In the genomic region with DNA sequence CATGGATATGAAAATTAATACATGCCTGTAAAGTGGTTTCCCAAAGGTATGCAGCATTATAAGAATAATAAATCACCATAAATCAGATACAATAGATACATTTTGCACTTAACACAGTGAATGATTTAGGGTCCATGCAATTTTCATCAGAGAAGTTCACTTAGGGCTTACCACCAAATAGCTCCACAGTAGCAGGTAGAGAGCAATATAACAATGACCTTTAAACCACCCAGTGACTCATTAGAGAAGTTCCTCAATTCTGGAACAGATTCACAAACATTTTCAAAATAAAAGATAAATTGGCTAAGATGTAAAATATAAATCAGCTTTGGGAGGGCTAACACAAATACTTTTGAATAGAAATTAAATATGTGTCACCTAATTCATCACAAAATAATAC, we compare ENCODE assay signal across 25 cellular contexts.
"Had no signal": no experiment of that assay in that cellular context is flagged by ENCODE, and none has a peak within 500 bp of the region (broad histone marks: within the 10 kb centered on the region; RNA-seq: fewer than 3 reads in every experiment).

No MANE protein-coding gene starts in this region.

- H3K9me3 Mint-ChIP-seq: mesothelial cell of epicardium; natural killer cell treated with Interleukin-12 subunit alpha and Interleukin-12 subunit beta and Interleukin-15 and Interleukin-18, amount 100 ng/mL, for 72 hours; stimulated activated memory B cell treated with anti-CD40 and anti-IgM and Interleukin-4, amounts not matched to agents 10 μg/mL and 1 μg/mL and 100 μg/mL, for 72 hours; stimulated activated naive CD8-positive, alpha-beta T cell treated with anti-CD3 and anti-CD28 coated beads, Interleukin-15, amount 100 ng/mL, for 72 hours; type B pancreatic cell had no signal

- H3K9me3 ChIP-seq: left ventricle myocardium inferior, ovary, spleen, tibial nerve, uterus had no signal

- H3K4me1 Mint-ChIP-seq: immature natural killer cell; naive thymus-derived CD4-positive, alpha-beta T cell; stimulated activated memory B cell treated with anti-CD40 and anti-IgM and Interleukin-4, amounts not matched to agents 10 μg/mL and 1 μg/mL and 100 μg/mL, for 72 hours; stimulated activated naive CD8-positive, alpha-beta T cell treated with anti-CD3 and anti-CD28 coated beads, Interleukin-15, amount 100 ng/mL, for 72 hours had no signal

- H3K27ac ChIP-seq: left ventricle myocardium inferior, ovary, skin epidermis, spleen, tibial nerve, uterus had no signal

- DNase-seq: hypothalamus; immature natural killer cell; kidney; left ventricle myocardium inferior; mesendoderm; naive thymus-derived CD4-positive, alpha-beta T cell; nucleus accumbens; ovary; retina; right cardiac atrium; spleen; stimulated activated CD4-positive, alpha-beta T cell treated with anti-CD3 and anti-CD28 coated beads, Interleukin-4, amount 100 ng/mL, for 24 hours; stimulated activated naive CD4-positive, alpha-beta T cell treated with Interleukin-2 at 50 U/mL for 16 hours; stimulated activated naive CD8-positive, alpha-beta T cell treated with anti-CD3 and anti-CD28 coated beads, Interleukin-15, amount 100 ng/mL, for 72 hours; substantia nigra; uterus had no signal

- H3K4me3 Mint-ChIP-seq: immature natural killer cell; mesothelial cell of epicardium; naive thymus-derived CD4-positive, alpha-beta T cell; natural killer cell treated with Interleukin-12 subunit alpha and Interleukin-12 subunit beta and Interleukin-15 and Interleukin-18, amount 100 ng/mL, for 72 hours; stimulated activated memory B cell treated with anti-CD40 and anti-IgM and Interleukin-4, amounts not matched to agents 10 μg/mL and 1 μg/mL and 100 μg/mL, for 72 hours; stimulated activated naive CD8-positive, alpha-beta T cell treated with anti-CD3 and anti-CD28 coated beads, Interleukin-15, amount 100 ng/mL, for 72 hours; type B pancreatic cell had no signal

- ATAC-seq: naive thymus-derived CD4-positive, alpha-beta T cell; natural killer cell treated with Interleukin-12 subunit alpha and Interleukin-12 subunit beta and Interleukin-15 and Interleukin-18, amount 100 ng/mL, for 72 hours; right cardiac atrium; sciatic nerve; stimulated activated memory B cell treated with anti-CD40 and anti-IgM and Interleukin-4, amounts not matched to agents 10 μg/mL and 1 μg/mL and 100 μg/mL, for 72 hours; stimulated activated naive CD8-positive, alpha-beta T cell treated with anti-CD3 and anti-CD28 coated beads, Interleukin-15, amount 100 ng/mL, for 72 hours had no signal

- FAIRE-seq: kidney had no signal

- H3K27me3 ChIP-seq: ovary, spleen, tibial nerve, uterus had no signal

- H3K27me3 Mint-ChIP-seq: natural killer cell treated with Interleukin-12 subunit alpha and Interleukin-12 subunit beta and Interleukin-15 and Interleukin-18, amount 100 ng/mL, for 72 hours; progenitor cell of endocrine pancreas; stimulated activated memory B cell treated with anti-CD40 and anti-IgM and Interleukin-4, amounts not matched to agents 10 μg/mL and 1 μg/mL and 100 μg/mL, for 72 hours; stimulated activated naive CD8-positive, alpha-beta T cell treated with anti-CD3 and anti-CD28 coated beads, Interleukin-15, amount 100 ng/mL, for 72 hours; type B pancreatic cell had no signal

- H3K4me3 ChIP-seq: left ventricle myocardium inferior, lung, ovary, skin epidermis, spleen, tibial nerve, uterus had no signal

- H3K4me1 ChIP-seq: left ventricle myocardium inferior, spleen, tibial nerve, uterus had no signal

- H3K36me3 ChIP-seq: left ventricle myocardium inferior, ovary, spleen, tibial nerve, uterus had no signal

- H3K36me3 Mint-ChIP-seq: mesothelial cell of epicardium; naive thymus-derived CD4-positive, alpha-beta T cell; stimulated activated memory B cell treated with anti-CD40 and anti-IgM and Interleukin-4, amounts not matched to agents 10 μg/mL and 1 μg/mL and 100 μg/mL, for 72 hours; type B pancreatic cell had no signal

- H3K27ac Mint-ChIP-seq: immature natural killer cell; mesothelial cell of epicardium; naive thymus-derived CD4-positive, alpha-beta T cell; natural killer cell treated with Interleukin-12 subunit alpha and Interleukin-12 subunit beta and Interleukin-15 and Interleukin-18, amount 100 ng/mL, for 72 hours; progenitor cell of endocrine pancreas; stimulated activated memory B cell treated with anti-CD40 and anti-IgM and Interleukin-4, amounts not matched to agents 10 μg/mL and 1 μg/mL and 100 μg/mL, for 72 hours; stimulated activated naive CD8-positive, alpha-beta T cell treated with anti-CD3 and anti-CD28 coated beads, Interleukin-15, amount 100 ng/mL, for 72 hours; type B pancreatic cell had no signal
